26 cellular contexts compared by ENCODE assay signal in genomic region chr7:116885724-116886123, GRCh38. TPM values are rescaled to one million over a fixed set of nuclear protein-coding genes. Genes with fewer than 3 reads are reported as not detected.
DNase-seq lines count a peak whose midpoint lies in the region; ATAC-seq and TF ChIP-seq lines count a peak whose summit lies in the region.
"Had no signal": no experiment of that assay in that cellular context is flagged by ENCODE, and none has a peak within 500 bp of the region (broad histone marks: within the 10 kb centered on the region; RNA-seq: fewer than 3 reads in every experiment).

No MANE protein-coding gene starts in this region.

- TF ChIP-seq CTCF in heart right ventricle (IDR thresholded peaks at IDR 0.05) (no peak), upper lobe of right lung (IDR thresholded peaks at IDR 0.05) (no peak)

- WGBS in heart right ventricle, 2 donors, result 59 to 79% methylated on average over 2 of the region's 2 CpGs

- H3K4me3 Mint-ChIP-seq in T-helper 17 cell, result no peak overlapping the region
- no peak overlapping the region for H3K4me3 Mint-ChIP-seq in stimulated activated naive B cell treated with anti-CD40 and anti-IgM and Interleukin-4, amounts not matched to agents 10 μg/mL and 1 μg/mL and 100 μg/mL, for 72 hours
- H3K4me3 Mint-ChIP-seq in activated naive CD4-positive, alpha-beta T cell treated with anti-CD3 and anti-CD28 coated beads, Interleukin-2, amount 10 ng/mL, durations not matched to agents 7 days and 5 days, result no peak overlapping the region
- H3K4me3 Mint-ChIP-seq: CD14-positive monocyte had no signal

- peaks cover 0 to 42% (median 0%) of the 10 kb centered on the region in 9 donors for H3K36me3 ChIP-seq in heart right ventricle
- H3K36me3 ChIP-seq in upper lobe of right lung, result peaks cover 20% of the 10 kb centered on the region

- peaks cover 3 to 4% of the 10 kb centered on the region in 2 donors for H3K9me3 Mint-ChIP-seq in stimulated activated naive B cell treated with anti-CD40 and anti-IgM and Interleukin-4, amounts not matched to agents 10 μg/mL and 1 μg/mL and 100 μg/mL, for 72 hours
- H3K9me3 Mint-ChIP-seq in activated naive CD4-positive, alpha-beta T cell treated with anti-CD3 and anti-CD28 coated beads, Interleukin-2, amount 10 ng/mL, durations not matched to agents 7 days and 5 days, result peaks cover 9% of the 10 kb centered on the region

- peaks cover 0 to 11% (median 7%) of the 10 kb centered on the region in 11 donors for H3K9me3 ChIP-seq in heart right ventricle
- no peaks in the 10 kb centered on the region for H3K9me3 ChIP-seq in T-helper 17 cell (ENCODE audit: control insufficient read depth, low read length, poor library complexity, severe bottlenecking)
- H3K9me3 ChIP-seq in upper lobe of right lung, result peaks cover 4% of the 10 kb centered on the region
- H3K9me3 ChIP-seq: BE2C, MG63 had no signal

- H3K4me1 Mint-ChIP-seq in T-helper 17 cell, result peaks cover 16% of the 10 kb centered on the region
- H3K4me1 Mint-ChIP-seq in stimulated activated naive B cell treated with anti-CD40 and anti-IgM and Interleukin-4, amounts not matched to agents 10 μg/mL and 1 μg/mL and 100 μg/mL, for 72 hours, result peaks cover 8 to 18% of the 10 kb centered on the region in 2 donors
- peaks cover 5% of the 10 kb centered on the region for H3K4me1 Mint-ChIP-seq in activated naive CD4-positive, alpha-beta T cell treated with anti-CD3 and anti-CD28 coated beads, Interleukin-2, amount 10 ng/mL, durations not matched to agents 7 days and 5 days

- no peaks in the 10 kb centered on the region for H3K27me3 Mint-ChIP-seq in T-helper 17 cell
- H3K27me3 Mint-ChIP-seq in stimulated activated naive B cell treated with anti-CD40 and anti-IgM and Interleukin-4, amounts not matched to agents 10 μg/mL and 1 μg/mL and 100 μg/mL, for 72 hours, result no peaks in the 10 kb centered on the region
- no peaks in the 10 kb centered on the region for H3K27me3 Mint-ChIP-seq in activated naive CD4-positive, alpha-beta T cell treated with anti-CD3 and anti-CD28 coated beads, Interleukin-2, amount 10 ng/mL, durations not matched to agents 7 days and 5 days

- ATAC-seq in Right ventricle myocardium superior (ENCODE audit: poor library complexity) (peak; percentile 28), heart right ventricle (no peak), T-helper 17 cell (no peak), left colon (peak; percentile 86), HG02852 (IDR thresholded peaks at IDR 0.05; ENCODE audit: unreplicated experiment) (no peak), upper lobe of right lung (no peak)
- no peak for ATAC-seq in stimulated activated naive B cell treated with anti-CD40 and anti-IgM and Interleukin-4, amounts not matched to agents 10 μg/mL and 1 μg/mL and 100 μg/mL, for 72 hours (replicated peaks)
- ATAC-seq: HepG2 had no signal

- H3K4me1 ChIP-seq in heart right ventricle, result peaks cover 0 to 69% (median 36%) of the 10 kb centered on the region in 9 donors
- H3K4me1 ChIP-seq in upper lobe of right lung, result peaks cover 5% of the 10 kb centered on the region
- H3K4me1 ChIP-seq: BE2C had no signal

- intact Hi-C loops in Right ventricle myocardium superior (cut with DNase I) (no loop called here), heart right ventricle (cut with DNase I) (no loop called here), left colon (cut with DNase I, micrococcal nuclease) (no loop called here), upper lobe of right lung (cut with DNase I) (no loop called here)

- H3K27me3 ChIP-seq in heart right ventricle, result no peaks in the 10 kb centered on the region
- H3K27me3 ChIP-seq in upper lobe of right lung, result no peaks in the 10 kb centered on the region
- H3K27me3 ChIP-seq: BE2C, MG63 had no signal

- peak overlapping the region; percentile 75 for H3K27ac Mint-ChIP-seq in T-helper 17 cell
- H3K27ac Mint-ChIP-seq in stimulated activated naive B cell treated with anti-CD40 and anti-IgM and Interleukin-4, amounts not matched to agents 10 μg/mL and 1 μg/mL and 100 μg/mL, for 72 hours, result peak overlapping the region; percentile 83
- H3K27ac Mint-ChIP-seq in activated naive CD4-positive, alpha-beta T cell treated with anti-CD3 and anti-CD28 coated beads, Interleukin-2, amount 10 ng/mL, durations not matched to agents 7 days and 5 days, result no peak overlapping the region

- DNase-seq in Right ventricle myocardium superior (no peak), heart right ventricle (no peak), T-helper 17 cell (no peak), left colon (no peak), upper lobe of right lung (no peak)
- DNase-seq in stimulated activated naive B cell treated with anti-CD40 and anti-IgM and Interleukin-4, amounts not matched to agents 10 μg/mL and 1 μg/mL and 100 μg/mL, for 72 hours, result no peak
- no peak for DNase-seq in activated naive CD4-positive, alpha-beta T cell treated with anti-CD3 and anti-CD28 coated beads, Interleukin-2, amount 10 ng/mL, durations not matched to agents 7 days and 5 days
- DNase-seq: 8988T, ACHN, BE2C, COR-L47, DMS79, EL, GDM1, KG1, MG63, NCI-H1105 treated with DMSO at 0.1 percent for 48 hours, NCI-H2029, NCI-H446 treated with DMSO at 0.1 percent for 48 hours, NCI-H526, RPMI8226, SHP77 had no signal

- H3K4me3 ChIP-seq in heart right ventricle (no peak overlapping the region), upper lobe of right lung (no peak overlapping the region)
- H3K4me3 ChIP-seq: GM12878, MG63 had no signal

- H3K27ac ChIP-seq in heart right ventricle (no peak overlapping the region), upper lobe of right lung (no peak overlapping the region)

- no peaks in the 10 kb centered on the region for H3K36me3 Mint-ChIP-seq in T-helper 17 cell (ENCODE audit: low read depth)
- H3K36me3 Mint-ChIP-seq in stimulated activated naive B cell treated with anti-CD40 and anti-IgM and Interleukin-4, amounts not matched to agents 10 μg/mL and 1 μg/mL and 100 μg/mL, for 72 hours, result peaks cover 23 to 27% of the 10 kb centered on the region in 2 donors
- peaks cover 31% of the 10 kb centered on the region for H3K36me3 Mint-ChIP-seq in activated naive CD4-positive, alpha-beta T cell treated with anti-CD3 and anti-CD28 coated beads, Interleukin-2, amount 10 ng/mL, durations not matched to agents 7 days and 5 days

- CTCF ChIA-PET in activated naive CD4-positive, alpha-beta T cell treated with anti-CD3 and anti-CD28 coated beads, Interleukin-2, amount 10 ng/mL, durations not matched to agents 7 days and 5 days (lab: Charles Lee), result interaction anchor here (1.4 kb wide), 1 partner anchor 21 kb away, joined by 3 read pairs; no protein-coding TSS in a partner anchor

RNA-seq across cellular contexts. Expression of gene CAPZA2, which starts 23.3 kb away (rescaled TPM):
- 344 TPM for total RNA-seq in Right ventricle myocardium superior
- total RNA-seq in heart right ventricle, result 100 to 1,000 TPM; 285 to 416 (median 345) TPM
- polyA plus RNA-seq in heart right ventricle, result 10 to 100 TPM; 39.4 to 93.0 TPM
- 100 to 1,000 TPM in 1 of 2 donors, 10 to 100 TPM in 1; 81.0 to 135 TPM for total RNA-seq in T-helper 17 cell
- 100 to 1,000 TPM; 209 to 291 TPM for total RNA-seq in left colon
- 249 TPM for total RNA-seq in upper lobe of right lung

Comparison
In these comparisons a context has a peak if more than half of its experiments do, and no peak if none do; other contexts are left out.
1. ATAC-seq: peak in Right ventricle myocardium superior (single experiment) and left colon (single experiment); none in heart right ventricle (0 of 8), T-helper 17 cell (single experiment), stimulated activated naive B cell treated with anti-CD40 and anti-IgM and Interleukin-4, amounts not matched to agents 10 μg/mL and 1 μg/mL and 100 μg/mL, for 72 hours (0 of 2), HG02852 (single experiment) and upper lobe of right lung (single experiment).